Comparison of ENCODE assay signal across 8 cellular contexts in genomic region chr13:26482451-26483197, GRCh38.
DNase-seq lines count a peak whose midpoint lies in the region; ATAC-seq and TF ChIP-seq lines count a peak whose summit lies in the region.

No MANE protein-coding gene starts in this region.

- H3K36me3 Mint-ChIP-seq in activated CD4-positive, alpha-beta memory T cell treated with anti-CD3 and anti-CD28 coated beads for 36 hours: no peaks in the 10 kb centered on the region
- no peaks in the 10 kb centered on the region for H3K36me3 Mint-ChIP-seq in mesothelial cell of epicardium
- H3K36me3 Mint-ChIP-seq in stimulated activated memory B cell treated with anti-CD40 and anti-IgM and Interleukin-4, amounts not matched to agents 10 μg/mL and 1 μg/mL and 100 μg/mL, for 72 hours: no peaks in the 10 kb centered on the region

- H3K4me1 Mint-ChIP-seq in activated CD4-positive, alpha-beta memory T cell treated with anti-CD3 and anti-CD28 coated beads for 36 hours (ENCODE audit: low read depth): peaks cover 13% of the 10 kb centered on the region
- H3K4me1 Mint-ChIP-seq in mesothelial cell of epicardium: peaks cover 2% of the 10 kb centered on the region
- no peaks in the 10 kb centered on the region for H3K4me1 Mint-ChIP-seq in stimulated activated memory B cell treated with anti-CD40 and anti-IgM and Interleukin-4, amounts not matched to agents 10 μg/mL and 1 μg/mL and 100 μg/mL, for 72 hours

- POLR2A ChIA-PET in activated CD4-positive, alpha-beta memory T cell treated with anti-CD3 and anti-CD28 coated beads for 36 hours (lab: Charles Lee): no interaction called here

- H3K27me3 Mint-ChIP-seq in activated CD4-positive, alpha-beta memory T cell treated with anti-CD3 and anti-CD28 coated beads for 36 hours: no peaks in the 10 kb centered on the region
- H3K27me3 Mint-ChIP-seq in mesothelial cell of epicardium (ENCODE audit: low read depth): no peaks in the 10 kb centered on the region
- peaks cover 4% of the 10 kb centered on the region for H3K27me3 Mint-ChIP-seq in stimulated activated memory B cell treated with anti-CD40 and anti-IgM and Interleukin-4, amounts not matched to agents 10 μg/mL and 1 μg/mL and 100 μg/mL, for 72 hours

- CTCF ChIA-PET in activated CD4-positive, alpha-beta memory T cell treated with anti-CD3 and anti-CD28 coated beads for 36 hours (lab: Charles Lee): interaction anchor here (0.9 to 5.3 kb wide), 11 partner anchors 13 to 447 kb away, joined by 3 to 40 read pairs (median 3); no protein-coding TSS in a partner anchor

- ATAC-seq in HG03159 (IDR thresholded peaks at IDR 0.05; ENCODE audit: unreplicated experiment): peak; percentile 66
- peak; percentile 72 for ATAC-seq in stimulated activated memory B cell treated with anti-CD40 and anti-IgM and Interleukin-4, amounts not matched to agents 10 μg/mL and 1 μg/mL and 100 μg/mL, for 72 hours

- peak overlapping the region; percentile 8 for H3K27ac Mint-ChIP-seq in activated CD4-positive, alpha-beta memory T cell treated with anti-CD3 and anti-CD28 coated beads for 36 hours
- no peak overlapping the region for H3K27ac Mint-ChIP-seq in mesothelial cell of epicardium
- no peak overlapping the region for H3K27ac Mint-ChIP-seq in stimulated activated memory B cell treated with anti-CD40 and anti-IgM and Interleukin-4, amounts not matched to agents 10 μg/mL and 1 μg/mL and 100 μg/mL, for 72 hours

- DNase-seq in 8988T (peak; percentile 53), NCI-H82 treated with DMSO at 0.1 percent for 48 hours (lab: John Stamatoyannopoulos, UW; ENCODE audit: unreplicated experiment) (peak; percentile 78), mesothelial cell of epicardium (ENCODE audit: low spot score in 2 of 2, unreplicated experiment in 2 of 2) (peak in 1 of 2 experiments; percentile 73)
- peak; percentile 72 for DNase-seq in activated CD4-positive, alpha-beta memory T cell treated with anti-CD3 and anti-CD28 coated beads for 36 hours
- peak; percentile 52 for DNase-seq in effector CD8-positive, alpha-beta T cell (lab: John Stamatoyannopoulos, UW)

- no peak overlapping the region for H3K4me3 Mint-ChIP-seq in activated CD4-positive, alpha-beta memory T cell treated with anti-CD3 and anti-CD28 coated beads for 36 hours
- H3K4me3 Mint-ChIP-seq in mesothelial cell of epicardium: no peak overlapping the region
- H3K4me3 Mint-ChIP-seq in stimulated activated memory B cell treated with anti-CD40 and anti-IgM and Interleukin-4, amounts not matched to agents 10 μg/mL and 1 μg/mL and 100 μg/mL, for 72 hours: no peak overlapping the region

- H3K9me3 Mint-ChIP-seq in activated CD4-positive, alpha-beta memory T cell treated with anti-CD3 and anti-CD28 coated beads for 36 hours: no peaks in the 10 kb centered on the region
- H3K9me3 Mint-ChIP-seq in mesothelial cell of epicardium: no peaks in the 10 kb centered on the region
- H3K9me3 Mint-ChIP-seq in stimulated activated memory B cell treated with anti-CD40 and anti-IgM and Interleukin-4, amounts not matched to agents 10 μg/mL and 1 μg/mL and 100 μg/mL, for 72 hours: no peaks in the 10 kb centered on the region

- peak; percentile 87 for TF ChIP-seq CTCF in GM12873 (IDR thresholded peaks at IDR 0.05; ENCODE audit: insufficient read depth, low read depth, low read length, missing control alignments)
- peak; percentile 97 for TF ChIP-seq CTCF in mesothelial cell of epicardium (IDR thresholded peaks at IDR 0.05; ENCODE audit: unreplicated experiment)

- intact Hi-C loops in activated CD4-positive, alpha-beta memory T cell treated with anti-CD3 and anti-CD28 coated beads for 36 hours (cut with micrococcal nuclease): loop anchor here (1.0 to 2.0 kb wide), 4 partner anchors 14 to 448 kb away; no protein-coding TSS in a partner anchor
